In the genomic region with DNA sequence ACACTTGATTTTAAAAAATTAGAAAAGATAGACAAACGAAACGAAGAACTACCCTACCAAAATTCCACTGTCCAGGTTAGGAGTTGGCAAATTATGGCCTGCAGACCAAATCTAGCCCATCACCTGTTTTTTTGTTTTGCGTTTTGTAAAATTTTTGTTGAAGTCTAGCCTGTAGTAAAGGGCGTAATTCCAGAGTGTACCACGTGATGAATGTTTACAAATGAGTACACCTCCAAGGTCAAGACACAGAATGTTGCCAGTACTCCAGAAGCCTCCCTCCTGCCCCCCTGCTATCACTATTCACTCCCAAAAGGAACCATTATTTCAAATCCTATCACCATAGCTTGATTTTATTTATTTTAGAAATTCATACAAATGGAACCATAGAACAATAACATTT, we compare ENCODE assay signal across 1 cellular context.
TF ChIP-seq lines count a peak whose summit lies in the region.

No MANE protein-coding gene starts in this region.

TF ChIP-seq in K562, 482 proteins besides CTCF, POLR2A, EP300 and RAD21 (continued from another document):
- TF ChIP-seq, protein P1, sequence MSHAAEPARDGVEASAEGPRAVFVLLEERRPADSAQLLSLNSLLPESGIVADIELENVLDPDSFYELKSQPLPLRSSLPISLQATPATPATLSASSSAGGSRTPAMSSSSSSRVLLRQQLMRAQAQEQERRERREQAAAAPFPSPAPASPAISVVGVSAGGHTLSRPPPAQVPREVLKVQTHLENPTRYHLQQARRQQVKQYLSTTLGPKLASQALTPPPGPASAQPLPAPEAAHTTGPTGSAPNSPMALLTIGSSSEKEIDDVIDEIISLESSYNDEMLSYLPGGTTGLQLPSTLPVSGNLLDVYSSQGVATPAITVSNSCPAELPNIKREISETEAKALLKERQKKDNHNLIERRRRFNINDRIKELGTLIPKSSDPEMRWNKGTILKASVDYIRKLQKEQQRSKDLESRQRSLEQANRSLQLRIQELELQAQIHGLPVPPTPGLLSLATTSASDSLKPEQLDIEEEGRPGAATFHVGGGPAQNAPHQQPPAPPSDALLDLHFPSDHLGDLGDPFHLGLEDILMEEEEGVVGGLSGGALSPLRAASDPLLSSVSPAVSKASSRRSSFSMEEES (CRISPR knock-in tag; IDR thresholded peaks at IDR 0.05): peak; percentile 14; the same call in 1 of the 2 replicates
- peak; percentile 75; the same call in 1 of the 2 replicates for TF ChIP-seq RAD51 (IDR thresholded peaks at IDR 0.05; ENCODE audit: borderline replicate concordance, low read depth)
